ENCODE assay signal across 8 cellular contexts in the genomic region with DNA sequence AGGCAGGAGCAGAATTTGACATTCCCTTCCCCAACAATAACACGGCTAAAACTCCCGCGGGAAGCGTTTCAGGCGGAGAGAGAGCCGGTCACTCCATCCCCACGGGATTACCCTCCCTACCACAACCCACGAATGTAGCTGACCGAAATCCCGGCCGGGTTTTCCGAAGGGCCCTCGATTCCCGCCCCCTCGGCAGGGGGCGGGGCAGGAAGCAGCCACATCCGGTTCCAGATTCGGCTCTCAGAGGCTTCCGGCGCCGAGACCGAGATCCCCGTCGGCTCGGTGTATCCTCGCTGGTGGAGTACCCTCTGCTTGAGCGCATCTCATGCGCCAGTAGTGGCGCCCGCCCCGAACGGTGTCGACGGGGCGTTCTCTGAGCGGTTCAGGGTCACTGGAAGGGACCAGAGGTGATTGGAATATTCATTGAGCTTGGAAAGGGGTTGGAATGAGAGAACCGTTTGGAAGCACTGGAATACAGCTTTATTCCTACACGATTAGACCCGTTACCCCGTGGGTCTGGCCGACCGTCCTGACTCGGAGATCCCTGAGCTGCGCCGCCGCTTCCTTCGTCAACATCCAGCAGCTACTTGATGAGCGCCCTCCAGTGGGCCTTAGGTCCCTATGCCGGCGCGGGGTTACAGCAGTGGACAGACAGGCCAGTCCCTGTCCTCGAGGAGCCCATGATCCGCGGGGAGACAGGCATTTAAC. TPM values are rescaled to one million over a fixed set of nuclear protein-coding genes. Genes with fewer than 3 reads are reported as not detected.
DNase-seq lines count a peak whose midpoint lies in the region; ATAC-seq and TF ChIP-seq lines count a peak whose summit lies in the region.

No MANE protein-coding gene starts in this region.

- H3K4me3 Mint-ChIP-seq in CD4-positive, alpha-beta T cell: peak overlapping the region; percentile 98

- no peaks in the 10 kb centered on the region for H3K27me3 Mint-ChIP-seq in CD4-positive, alpha-beta T cell

- peak overlapping the region; percentile 99 for H3K27ac Mint-ChIP-seq in CD4-positive, alpha-beta T cell

- TF ChIP-seq POLR2A in right lobe of liver (IDR thresholded peaks at IDR 0.05): peak; percentile 79

- POLR2A ChIA-PET in CD4-positive, alpha-beta T cell (lab: Charles Lee): interaction anchor here (0.5 to 7.5 kb wide), 19 partner anchors 9 to 1104 kb away, joined by 3 to 88 read pairs (median 8); partner anchors contain the start of genes B3GALT4, CUTA, PFDN6 and PHF1

- CTCF ChIA-PET in CD4-positive, alpha-beta T cell (lab: Charles Lee): interaction anchor here (0.6 to 3.1 kb wide), 14 partner anchors 10 to 138 kb away, joined by 3 to 22 read pairs (median 4); partner anchors contain the start of genes B3GALT4, RPS18, TAPBP and VPS52

- peak; percentile 74 for TF ChIP-seq CTCF in CD4-positive, alpha-beta T cell (IDR thresholded peaks at IDR 0.05)
- TF ChIP-seq CTCF in right lobe of liver (IDR thresholded peaks at IDR 0.05): peak; percentile 60 to 81 (median 74)

- H3K4me1 ChIP-seq in right lobe of liver: peaks cover 0 to 21% (median 4%) of the 10 kb centered on the region in 4 donors

- intact Hi-C loops in CD4-positive, alpha-beta T cell (cut with DNase I, micrococcal nuclease): loop anchor here (1.0 to 10.0 kb wide), 8 partner anchors 10 to 1435 kb away; partner anchors contain the start of genes B3GALT4 (in 1 of the 2), NEU1 (in 1 of the 2), PFDN6 (in 1 of the 2) and RXRB (in 1 of the 2)
- intact Hi-C loops in right lobe of liver (cut with DNase I): no loop called here

- H3K36me3 ChIP-seq in right lobe of liver: peaks cover 0 to 31% (median 2%) of the 10 kb centered on the region in 4 donors

- under 1% methylated on average over 25 of the region's 54 CpGs for WGBS in right lobe of liver (ENCODE audit: insufficient coverage, low coverage, low lambda C conversion rate, missing lambda C conversion rate)

- peaks cover 72% of the 10 kb centered on the region for H3K36me3 Mint-ChIP-seq in CD4-positive, alpha-beta T cell (ENCODE audit: low read depth)

- peak; percentile 89 to 96 (median 92) for DNase-seq in CD4-positive, alpha-beta T cell
- DNase-seq in NCI-H748 treated with DMSO at 0.1 percent for 48 hours (lab: John Stamatoyannopoulos, UW) (peak; percentile 88), dermis microvascular lymphatic vessel endothelial cell (ENCODE audit: low read depth in 2 of 2) (peak; percentile 87 to 94), right lobe of liver (peak; percentile 92 to 93 (median 92))
- DNase-seq in activated CD4-positive, alpha-beta T cell treated with anti-CD3 and anti-CD28 coated beads, Interleukin-2, amount 50 U/mL, for 4 hours: peak; percentile 88 to 90
- DNase-seq in stimulated activated CD4-positive, alpha-beta T cell treated with anti-CD3 and anti-CD28 coated beads, Interleukin-4, amount 100 ng/mL, for 24 hours: peak; percentile 94

- ATAC-seq in CD4-positive, alpha-beta T cell (ENCODE audit: poor library complexity): peak; percentile 84
- peak; percentile 82 for ATAC-seq in GM19438 (IDR thresholded peaks at IDR 0.05; ENCODE audit: low read depth, unreplicated experiment)
- ATAC-seq in HG03571 (IDR thresholded peaks at IDR 0.05; ENCODE audit: unreplicated experiment): peak; percentile 60
- ATAC-seq in right lobe of liver: peak; percentile 71 to 80 (median 79)

- H3K9me3 Mint-ChIP-seq in CD4-positive, alpha-beta T cell: no peaks in the 10 kb centered on the region

- no peaks in the 10 kb centered on the region for H3K27me3 ChIP-seq in CD4-positive, alpha-beta T cell (ENCODE audit: control insufficient read depth, insufficient read depth, low read length)
- no peaks in the 10 kb centered on the region for H3K27me3 ChIP-seq in right lobe of liver

- H3K4me3 ChIP-seq in right lobe of liver: peak overlapping the region; percentile 67 to 95 (median 84)

- H3K27ac ChIP-seq in CD4-positive, alpha-beta T cell (ENCODE audit: low read depth, low read length): peak overlapping the region; percentile 90
- H3K27ac ChIP-seq in right lobe of liver: peak overlapping the region; percentile 75 to 97 (median 93)

- no peaks in the 10 kb centered on the region for H3K9me3 ChIP-seq in CD4-positive, alpha-beta T cell (ENCODE audit: control insufficient read depth, low read length)
- H3K9me3 ChIP-seq in right lobe of liver: no peaks in the 10 kb centered on the region

- peaks cover 32% of the 10 kb centered on the region for H3K4me1 Mint-ChIP-seq in CD4-positive, alpha-beta T cell (ENCODE audit: low read depth)

RNA-seq across cellular contexts. Expression of gene RGL2, which starts 0.6 kb away (rescaled TPM):
- 10 to 100 TPM; 39.2 to 39.4 TPM for total RNA-seq in CD4-positive, alpha-beta T cell
- total RNA-seq in dermis microvascular lymphatic vessel endothelial cell (33.2 and 65.0 TPM in 2 replicates), right lobe of liver (10 to 100 TPM; 15.1 to 30.6 (median 23.3) TPM)

RNA-seq across cellular contexts. Expression of gene PFDN6, which starts 10.0 kb away (rescaled TPM):
- 10 to 100 TPM in 1 of 2 experiments, 1 to 10 TPM in 1; 9.7 to 11.7 TPM for total RNA-seq in CD4-positive, alpha-beta T cell
- total RNA-seq in dermis microvascular lymphatic vessel endothelial cell (21.0 and 31.5 TPM in 2 replicates), right lobe of liver (10 to 100 TPM; 23.8 to 35.2 (median 27.5) TPM)

RNA-seq across cellular contexts. Expression of gene WDR46, which starts 10.4 kb away (rescaled TPM):
- total RNA-seq in CD4-positive, alpha-beta T cell: 10 to 100 TPM; 13.6 to 15.8 TPM
- total RNA-seq in dermis microvascular lymphatic vessel endothelial cell (57.0 and 66.6 TPM in 2 replicates), right lobe of liver (10 to 100 TPM; 13.1 to 35.2 (median 23.9) TPM)

RNA-seq across cellular contexts. Expression of gene TAPBP, which starts 14.5 kb away (rescaled TPM):
- total RNA-seq in CD4-positive, alpha-beta T cell: 100 to 1,000 TPM; 203 to 206 TPM
- total RNA-seq in dermis microvascular lymphatic vessel endothelial cell (47.5 and 102 TPM in 2 replicates), right lobe of liver (100 to 1,000 TPM in 5 of 6 experiments, 10 to 100 TPM in 1; 89.2 to 140 (median 124) TPM)

RNA-seq across cellular contexts. Expression of gene ZBTB22, which starts 18.2 kb away (rescaled TPM):
- total RNA-seq in CD4-positive, alpha-beta T cell: 10 to 100 TPM; 11.6 to 13.6 TPM
- total RNA-seq in dermis microvascular lymphatic vessel endothelial cell (10.9 and 17.2 TPM in 2 replicates), right lobe of liver (1 to 10 TPM; 2.9 to 6.8 (median 4.9) TPM)

Comparison
In these comparisons a context has a peak if more than half of its experiments do, and no peak if none do; other contexts are left out.
1. Peak in every context shown above with its lines: DNase-seq, ATAC-seq, H3K4me3 ChIP-seq and H3K27ac ChIP-seq.
2. intact Hi-C loops: an anchor here in CD4-positive, alpha-beta T cell (1.0 to 10.0 kb wide); none called in right lobe of liver.